Comparison of ENCODE assay signal across 9 cellular contexts in genomic region chr11:64849600-64850356, GRCh38. TPM values are rescaled to one million over a fixed set of nuclear protein-coding genes. Genes with fewer than 3 reads are reported as not detected.
A peak's percentile ranks its signal among the peaks of the same experiment; 100 is the strongest.
DNase-seq lines count a peak whose midpoint lies in the region; ATAC-seq and TF ChIP-seq lines count a peak whose summit lies in the region.
"Had no signal": no experiment of that assay in that cellular context is flagged by ENCODE, and none has a peak within 500 bp of the region (broad histone marks: within the 10 kb centered on the region; RNA-seq: fewer than 3 reads in every experiment).

No MANE protein-coding gene starts in this region.

- H3K27me3 ChIP-seq in brain microvascular endothelial cell (replicated peaks), result no peaks in the 10 kb centered on the region

- H3K4me1 Mint-ChIP-seq in HFFc6 (ENCODE audit: low read depth), result peaks cover 41% of the 10 kb centered on the region
- H3K4me1 Mint-ChIP-seq in chondrocyte (ENCODE audit: low read depth), result peaks cover 23% of the 10 kb centered on the region
- peaks cover 55 to 83% (median 82%) of the 10 kb centered on the region in 3 donors for H3K4me1 Mint-ChIP-seq in naive B cell

- DNase-seq in AG10803 (ENCODE audit: low read depth) (peak; percentile 60), HFFc6 (no peak), chondrocyte (ENCODE audit: low spot score) (no peak), naive B cell (no peak), brain microvascular endothelial cell (no peak), HPDE6-E6E7 (ENCODE audit: extremely low spot score) (no peak)
- no peak for DNase-seq in NK-92 treated with Interleukin-12 subunit alpha and Interleukin-12 subunit beta, amount 100 ng/mL, for 24 hours (lab: John Stamatoyannopoulos, UW)
- DNase-seq: stimulated activated CD4-positive, alpha-beta T cell treated with anti-CD3 and anti-CD28 coated beads, Interleukin-4, amount 100 ng/mL, for 24 hours had no signal

- in situ Hi-C loops in brain microvascular endothelial cell (cut with HindIII; ENCODE audit: low pct_ligation_motif_present, low sequenced_read_pairs), result loop anchor here (5.0 kb wide), 1 partner anchor 43 kb away; no protein-coding TSS in a partner anchor

- H3K27me3 Mint-ChIP-seq in HFFc6 (ENCODE audit: insufficient read depth) (peaks cover 18% of the 10 kb centered on the region), chondrocyte (ENCODE audit: low read depth) (no peaks in the 10 kb centered on the region), naive B cell (no peaks in the 10 kb centered on the region)

- H3K9me3 Mint-ChIP-seq in HFFc6, result no peaks in the 10 kb centered on the region
- no peaks in the 10 kb centered on the region for H3K9me3 Mint-ChIP-seq in chondrocyte (ENCODE audit: low read depth)
- H3K9me3 Mint-ChIP-seq in naive B cell, result no peaks in the 10 kb centered on the region

- H3K36me3 ChIP-seq in brain microvascular endothelial cell (replicated peaks), result peaks cover 13% of the 10 kb centered on the region

- TF ChIP-seq CTCF in AG10803 (conservative IDR thresholded peaks at IDR 0.05; ENCODE audit: low read length), result peak; percentile 49
- peak; percentile 39; the same call in 1 of the 2 replicates for TF ChIP-seq CTCF in HFFc6 (IDR thresholded peaks at IDR 0.05)
- TF ChIP-seq CTCF in chondrocyte (IDR thresholded peaks at IDR 0.05), result no peak
- TF ChIP-seq CTCF in brain microvascular endothelial cell (IDR thresholded peaks at IDR 0.05; ENCODE audit: low read depth, low read length, missing control alignments), result no peak

- ATAC-seq in naive B cell (ENCODE audit: low read depth in 2 of 2), result no peak
- no peak for ATAC-seq in GM19455 (IDR thresholded peaks at IDR 0.05; ENCODE audit: unreplicated experiment)

- H3K4me3 Mint-ChIP-seq in HFFc6, result no peak overlapping the region; the same call in 1 of the 2 replicates
- no peak overlapping the region for H3K4me3 Mint-ChIP-seq in chondrocyte (ENCODE audit: unreplicated experiment)
- peak overlapping the region; percentile 21 to 93 (median 55) for H3K4me3 Mint-ChIP-seq in naive B cell

- H3K27ac Mint-ChIP-seq in HFFc6 (peak overlapping the region; percentile 48), chondrocyte (ENCODE audit: unreplicated experiment) (peak overlapping the region; percentile 12), naive B cell (peak overlapping the region; percentile 77 to 100 (median 97))

- H3K36me3 Mint-ChIP-seq in HFFc6 (ENCODE audit: low read depth) (peaks cover 10% of the 10 kb centered on the region), chondrocyte (ENCODE audit: low read depth) (peaks cover 4% of the 10 kb centered on the region), naive B cell (peaks cover 0 to 8% of the 10 kb centered on the region in 2 donors)

- H3K4me3 ChIP-seq in AG10803 (ENCODE audit: low read length) (no peak overlapping the region), brain microvascular endothelial cell (ENCODE audit: low read depth, low read length) (no peak overlapping the region)

- H3K27ac ChIP-seq in brain microvascular endothelial cell, result no peak overlapping the region

RNA-seq across cellular contexts. Expression of gene CDC42BPG, which starts 5.3 kb away (rescaled TPM):
- under 1 TPM in 5 of 6 experiments, not detected in 1; 0.02 to 0.21 (median 0.05) TPM for total RNA-seq in HFFc6 (2021; fragmentation: NEBNext Ultra II Directional; extraction: Animal tissue kit (Norgen Biotek cat#: 25700))
- 0.17 to 0.46 TPM (median 0.35 TPM) in 3 replicates for total RNA-seq in chondrocyte
- polyA plus RNA-seq in naive B cell (ENCODE audit: low read depth in 6 of 6), result under 1 TPM in 4 of 6 donors, not detected in 2; 0.17 to 0.57 (median 0.33) TPM

RNA-seq across cellular contexts. Expression of gene EHD1, which starts 28.6 kb away (rescaled TPM):
- 100 to 1,000 TPM; 189 to 227 (median 197) TPM for total RNA-seq in HFFc6 (2021; fragmentation: NEBNext Ultra II Directional; extraction: Animal tissue kit (Norgen Biotek cat#: 25700))
- total RNA-seq in chondrocyte, result 78.9 to 129 TPM (median 111 TPM) in 3 replicates
- polyA plus RNA-seq in naive B cell (ENCODE audit: low read depth in 6 of 6), result 100 to 1,000 TPM in 2 of 6 donors, 10 to 100 TPM in 4; 65.3 to 119 (median 90.7) TPM

RNA-seq across cellular contexts. Expression of gene MEN1, which starts 39.4 kb away (rescaled TPM):
- total RNA-seq in HFFc6 (2021; fragmentation: NEBNext Ultra II Directional; extraction: Animal tissue kit (Norgen Biotek cat#: 25700)), result 10 to 100 TPM; 23.9 to 35.5 (median 26.9) TPM
- total RNA-seq in chondrocyte, result 19.5 to 26.4 TPM (median 20.4 TPM) in 3 replicates
- 10 to 100 TPM; 12.3 to 49.5 (median 27.4) TPM for polyA plus RNA-seq in naive B cell (ENCODE audit: low read depth in 6 of 6)

RNA-seq across cellular contexts. Expression of gene MAP4K2, which starts 46.8 kb away (rescaled TPM):
- 10 to 100 TPM; 18.0 to 21.6 (median 20.9) TPM for total RNA-seq in HFFc6 (2021; fragmentation: NEBNext Ultra II Directional; extraction: Animal tissue kit (Norgen Biotek cat#: 25700))
- total RNA-seq in chondrocyte, result 11.3 to 17.8 TPM (median 13.4 TPM) in 3 replicates
- 10 to 100 TPM; 29.8 to 65.0 (median 39.7) TPM for polyA plus RNA-seq in naive B cell (ENCODE audit: low read depth in 6 of 6)

Comparison
In these comparisons a context has a peak if more than half of its experiments do, and no peak if none do; other contexts are left out.
1. CTCF ChIP-seq: peak in AG10803 (single experiment) and HFFc6 (single experiment); none in chondrocyte (single experiment) and brain microvascular endothelial cell (single experiment).
2. H3K27ac Mint-ChIP-seq: peak in every context shown above with its lines; median percentile 97 in naive B cell; 48 in HFFc6; 12 in chondrocyte.
3. H3K4me3 Mint-ChIP-seq: peak in naive B cell (8 of 8); none in HFFc6 (single experiment) and chondrocyte (single experiment).